Comparison of ENCODE assay signal across 8 cellular contexts in genomic region chr5:67004730-67005350, GRCh38.
A peak's percentile ranks its signal among the peaks of the same experiment; 100 is the strongest.
DNase-seq lines count a peak whose midpoint lies in the region; ATAC-seq and TF ChIP-seq lines count a peak whose summit lies in the region.

No MANE protein-coding gene starts in this region.

- peak overlapping the region; percentile 90 for H3K27ac Mint-ChIP-seq in activated CD8-positive, alpha-beta T cell treated with anti-CD3 and anti-CD28 coated beads, Interleukin-2, amount 10 ng/mL, durations not matched to agents 7 days and 5 days

- H3K36me3 ChIP-seq in HAP-1 (replicated peaks), result peaks cover 19% of the 10 kb centered on the region
- no peaks in the 10 kb centered on the region for H3K36me3 ChIP-seq in hepatocyte (replicated peaks; ENCODE audit: insufficient read depth, low read depth)

- in situ Hi-C loops in HAP-1 (cut with MboI; ENCODE audit: low sequenced_read_pairs), result no loop called here

- no peaks in the 10 kb centered on the region for H3K36me3 Mint-ChIP-seq in activated CD8-positive, alpha-beta T cell treated with anti-CD3 and anti-CD28 coated beads, Interleukin-2, amount 10 ng/mL, durations not matched to agents 7 days and 5 days (ENCODE audit: low read depth)

- H3K27me3 ChIP-seq in HAP-1 (ENCODE audit: low read depth) (no peaks in the 10 kb centered on the region), hepatocyte (no peaks in the 10 kb centered on the region)

- no peaks in the 10 kb centered on the region for H4K20me1 ChIP-seq in hepatocyte (ENCODE audit: insufficient read depth, poor library complexity, severe bottlenecking)

- H3K27ac ChIP-seq in hepatocyte (peak overlapping the region; percentile 89), skin epidermis (peak overlapping the region; percentile 7 to 94 (median 90))

- no peak for TF ChIP-seq CTCF in hepatocyte (IDR thresholded peaks at IDR 0.05; ENCODE audit: poor library complexity)

- H3K9me3 Mint-ChIP-seq in activated CD8-positive, alpha-beta T cell treated with anti-CD3 and anti-CD28 coated beads, Interleukin-2, amount 10 ng/mL, durations not matched to agents 7 days and 5 days (ENCODE audit: insufficient read depth), result no peaks in the 10 kb centered on the region

- H3K79me2 ChIP-seq in hepatocyte, result peaks cover 47% of the 10 kb centered on the region

- ATAC-seq in activated CD8-positive, alpha-beta T cell treated with anti-CD3 and anti-CD28 coated beads, Interleukin-2, amount 10 ng/mL, durations not matched to agents 7 days and 5 days, result no peak
- no peak for ATAC-seq in HG03135 (IDR thresholded peaks at IDR 0.05; ENCODE audit: unreplicated experiment)

- H2AFZ ChIP-seq in hepatocyte, result peak overlapping the region; percentile 38

- H3K4me3 ChIP-seq in HAP-1, result peak overlapping the region; percentile 40
- peak overlapping the region; percentile 44 for H3K4me3 ChIP-seq in hepatocyte
- peak overlapping the region; percentile 34 to 64 (median 55) for H3K4me3 ChIP-seq in skin epidermis

- CTCF ChIA-PET in activated CD8-positive, alpha-beta T cell treated with anti-CD3 and anti-CD28 coated beads, Interleukin-2, amount 10 ng/mL, durations not matched to agents 7 days and 5 days (lab: Charles Lee), result interaction anchor here (1.3 to 2.3 kb wide), 3 partner anchors 9 to 202 kb away, joined by 3 to 8 read pairs (median 5); no protein-coding TSS in a partner anchor

- H3K27me3 Mint-ChIP-seq in activated CD8-positive, alpha-beta T cell treated with anti-CD3 and anti-CD28 coated beads, Interleukin-2, amount 10 ng/mL, durations not matched to agents 7 days and 5 days (ENCODE audit: low read depth), result peaks cover 6% of the 10 kb centered on the region

- POLR2A ChIA-PET in activated CD8-positive, alpha-beta T cell treated with anti-CD3 and anti-CD28 coated beads, Interleukin-2, amount 10 ng/mL, durations not matched to agents 7 days and 5 days (lab: Charles Lee), result interaction anchor here (1.2 kb wide), 3 partner anchors 12 to 160 kb away, joined by 3 to 7 read pairs (median 3); no protein-coding TSS in a partner anchor

- H3K4me3 Mint-ChIP-seq in activated CD8-positive, alpha-beta T cell treated with anti-CD3 and anti-CD28 coated beads, Interleukin-2, amount 10 ng/mL, durations not matched to agents 7 days and 5 days, result peak overlapping the region; percentile 88

- H3K4me2 ChIP-seq in hepatocyte, result peak overlapping the region; percentile 78

- H3K4me1 ChIP-seq in HAP-1, result peaks cover 37% of the 10 kb centered on the region
- peaks cover 27% of the 10 kb centered on the region for H3K4me1 ChIP-seq in hepatocyte (ENCODE audit: insufficient read depth)

- 3% methylated on average over 11 of the region's 11 CpGs for whole genome bisulfite sequencing in hepatocyte (ENCODE audit: low lambda C conversion rate, missing lambda C conversion rate)

- peaks cover 32% of the 10 kb centered on the region for H3K4me1 Mint-ChIP-seq in activated CD8-positive, alpha-beta T cell treated with anti-CD3 and anti-CD28 coated beads, Interleukin-2, amount 10 ng/mL, durations not matched to agents 7 days and 5 days (ENCODE audit: low read depth)

- DNase-seq in HAP-1 (ENCODE audit: low spot score in 2 of 2) (peak in 1 of 2 experiments; percentile 43), hepatocyte (ENCODE audit: low spot score) (no peak), COR-L47 (lab: John Stamatoyannopoulos, UW) (no peak), posterior vena cava (ENCODE audit: low spot score) (no peak)
- DNase-seq in activated CD8-positive, alpha-beta T cell treated with anti-CD3 and anti-CD28 coated beads, Interleukin-2, amount 10 ng/mL, durations not matched to agents 7 days and 5 days, result no peak
- no peak for DNase-seq in effector CD4-positive, alpha-beta T cell

- H3K9me2 ChIP-seq in hepatocyte (replicated peaks; ENCODE audit: insufficient read depth), result no peaks in the 10 kb centered on the region

- H3K9me3 ChIP-seq in HAP-1 (no peaks in the 10 kb centered on the region), hepatocyte (ENCODE audit: low read depth) (no peaks in the 10 kb centered on the region)

- intact Hi-C loops in posterior vena cava (cut with DNase I), result loop anchor here in 1 of 2 donors (10.0 kb wide), 1 partner anchor 90 kb away; no protein-coding TSS in a partner anchor
